Comparison of ENCODE assay signal across 10 cellular contexts in the genomic region with DNA sequence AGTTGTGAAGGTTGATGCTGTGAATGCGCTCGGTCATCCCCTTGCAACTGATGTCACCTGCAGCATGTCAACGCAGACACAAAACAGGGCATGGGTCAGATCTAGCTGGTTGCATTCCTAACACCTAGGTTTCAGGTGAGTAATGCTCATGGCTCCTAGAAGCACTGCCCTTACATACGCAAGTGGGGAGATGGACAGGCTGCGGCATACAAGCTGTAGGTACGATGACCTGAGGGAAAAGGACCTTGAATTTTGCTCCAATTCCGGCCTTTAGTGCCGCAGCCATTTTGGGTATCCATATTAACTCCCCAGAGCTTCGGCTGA. TPM values are rescaled to one million over a fixed set of nuclear protein-coding genes. Genes with fewer than 3 reads are reported as not detected.
"Had no signal": no experiment of that assay in that cellular context is flagged by ENCODE, and none has a peak within 500 bp of the region (broad histone marks: within the 10 kb centered on the region; RNA-seq: fewer than 3 reads in every experiment).

No MANE protein-coding gene starts in this region.

- FAIRE-seq: HTR-8/SVneo, K562 had no signal

- H3K4me3 ChIP-seq: GM23338, HAP-1, K562 had no signal

- H3K4me2 ChIP-seq: GM23338 had no signal

- ATAC-seq: GM23338, HCT116, K562 had no signal

- DNase-seq: H7, HFFc6, IMR-90 had no signal

- H2AFZ ChIP-seq: GM23338 had no signal

- H3K9me3 ChIP-seq: HAP-1 had no signal

RNA-seq across cellular contexts. Expression of a gene that starts 58.0 kb away (rescaled TPM):
- total RNA-seq: H4, H7, HFFc6, HT-29, IMR-90 had no signal
- polyA plus RNA-seq: IMR-90, K562 had no signal
